8 cellular contexts compared by ENCODE assay signal in the genomic region with DNA sequence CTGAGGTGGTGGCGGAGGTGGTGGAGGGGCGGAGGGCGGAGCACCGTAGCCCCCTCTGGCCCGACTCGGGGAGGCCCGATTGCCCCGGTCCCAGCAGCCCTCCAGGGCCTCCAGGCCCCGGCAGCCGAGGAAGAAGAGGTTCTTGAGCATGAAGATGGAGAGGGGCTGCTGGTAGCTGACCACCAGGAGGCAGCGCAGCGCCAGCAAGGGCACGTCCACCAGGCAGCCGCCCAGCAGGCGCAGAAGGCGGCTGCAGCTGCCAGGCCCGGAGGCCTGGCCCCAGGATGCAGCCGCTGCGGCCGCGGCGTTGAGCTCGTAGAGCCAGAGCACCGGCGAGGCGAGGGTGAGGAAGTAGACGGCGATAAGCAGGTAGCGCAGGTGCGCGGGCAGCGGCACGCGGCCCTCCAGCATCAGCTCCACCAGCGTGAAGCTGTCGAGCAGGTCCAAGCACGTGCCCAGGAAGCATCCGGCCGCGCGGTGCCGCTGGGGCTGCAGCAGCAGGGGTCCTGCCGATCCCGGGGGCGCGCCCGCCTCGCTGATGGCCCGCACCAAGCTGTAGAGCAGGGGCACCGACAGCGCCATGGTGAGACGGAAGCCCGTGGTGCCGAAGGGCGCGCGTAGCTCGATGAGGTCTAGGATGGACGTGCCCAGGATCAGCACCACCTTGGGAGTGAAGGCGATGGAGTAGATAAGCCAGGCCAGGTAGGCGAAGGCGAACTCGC. TPM values are rescaled to one million over a fixed set of nuclear protein-coding genes. Genes with fewer than 3 reads are reported as not detected.
DNase-seq lines count a peak whose midpoint lies in the region; ATAC-seq and TF ChIP-seq lines count a peak whose summit lies in the region.

No MANE protein-coding gene starts in this region.

- H3K36me3 Mint-ChIP-seq in activated naive CD8-positive, alpha-beta T cell treated with anti-CD3 and anti-CD28 coated beads for 36 hours = no peaks in the 10 kb centered on the region

- H3K9me3 ChIP-seq in testis = no peaks in the 10 kb centered on the region

- DNase-seq in Right ventricle myocardium inferior (ENCODE audit: missing footprints) (peak; percentile 75), cardiac septum (ENCODE audit: low spot score) (no peak), iris pigment epithelial cell (ENCODE audit: low read depth) (peak; percentile 34), testis (no peak), superior temporal gyrus (ENCODE audit: extremely low spot score) (no peak), GM19238 (ENCODE audit: insufficient read length, low spot score) (no peak), germinal center (ENCODE audit: low spot score) (no peak)
- peak; percentile 25 for DNase-seq in activated naive CD8-positive, alpha-beta T cell treated with anti-CD3 and anti-CD28 coated beads for 36 hours

- TF ChIP-seq CTCF in testis (IDR thresholded peaks at IDR 0.05) = peak in 1 of 3 experiments; percentile 13

- peak overlapping the region; percentile 29 to 54 for H3K4me3 ChIP-seq in testis

- H3K4me1 ChIP-seq in testis = no peaks in the 10 kb centered on the region

- peaks cover 49% of the 10 kb centered on the region for H3K4me1 Mint-ChIP-seq in activated naive CD8-positive, alpha-beta T cell treated with anti-CD3 and anti-CD28 coated beads for 36 hours

- whole genome bisulfite sequencing in testis, 2 donors = 19 to 26% methylated on average over 15 to 49 of the region's 63 CpGs

- no peaks in the 10 kb centered on the region for H3K9me3 Mint-ChIP-seq in activated naive CD8-positive, alpha-beta T cell treated with anti-CD3 and anti-CD28 coated beads for 36 hours

- peak overlapping the region; percentile 50 for H3K4me3 Mint-ChIP-seq in activated naive CD8-positive, alpha-beta T cell treated with anti-CD3 and anti-CD28 coated beads for 36 hours

- no peaks in the 10 kb centered on the region for H3K36me3 ChIP-seq in testis (ENCODE audit: low read depth, missing control alignments)

- peak; percentile 26 for ATAC-seq in Right ventricle myocardium inferior

- H3K27me3 Mint-ChIP-seq in activated naive CD8-positive, alpha-beta T cell treated with anti-CD3 and anti-CD28 coated beads for 36 hours = peaks cover 25% of the 10 kb centered on the region

- TF ChIP-seq POLR2A in testis (IDR thresholded peaks at IDR 0.05) = no peak

- intact Hi-C loops in Right ventricle myocardium inferior (cut with DNase I) (loop anchor here (2.0 to 5.0 kb wide), 2 partner anchors 32 to 39 kb away; a partner anchor contains a TSS), cardiac septum (cut with DNase I) (loop anchor here (2.0 to 5.0 kb wide), 3 partner anchors 32 to 51 kb away; a partner anchor contains a TSS), testis (cut with DNase I; ENCODE audit: low total_unique reads) (no loop called here)

- no peak overlapping the region for H3K27ac ChIP-seq in testis

- H3K27ac Mint-ChIP-seq in activated naive CD8-positive, alpha-beta T cell treated with anti-CD3 and anti-CD28 coated beads for 36 hours = no peak overlapping the region

- no peaks in the 10 kb centered on the region for H3K27me3 ChIP-seq in testis

RNA-seq across cellular contexts. Expression of a gene that starts 1.5 kb away (rescaled TPM):
- total RNA-seq in Right ventricle myocardium inferior (2.2 TPM), cardiac septum (1.0 TPM), testis (1 to 10 TPM; 2.9 to 3.3 TPM)
- under 1 TPM; 0.27 to 0.36 TPM for total RNA-seq in activated naive CD8-positive, alpha-beta T cell treated with anti-CD3 and anti-CD28 coated beads for 36 hours
- polyA plus RNA-seq in testis (ENCODE audit: insufficient read depth, low read depth, low replicate concordance) = 2.2 TPM

RNA-seq across cellular contexts. Expression of a gene that starts 34.8 kb away (rescaled TPM):
- total RNA-seq in Right ventricle myocardium inferior = 10.9 TPM
- total RNA-seq in cardiac septum = 6.0 TPM
- total RNA-seq in activated naive CD8-positive, alpha-beta T cell treated with anti-CD3 and anti-CD28 coated beads for 36 hours = 10 to 100 TPM; 13.3 to 16.6 TPM
- 10 to 100 TPM in 1 of 2 donors, 1 to 10 TPM in 1; 8.3 to 12.8 TPM for total RNA-seq in testis
- 6.8 TPM for polyA plus RNA-seq in testis (ENCODE audit: insufficient read depth, low read depth, low replicate concordance)

RNA-seq across cellular contexts. Expression of a gene that starts 39.4 kb away (rescaled TPM):
- 58.9 TPM for total RNA-seq in Right ventricle myocardium inferior
- total RNA-seq in cardiac septum = 39.6 TPM
- 10 to 100 TPM; 54.9 to 64.8 TPM for total RNA-seq in activated naive CD8-positive, alpha-beta T cell treated with anti-CD3 and anti-CD28 coated beads for 36 hours
- total RNA-seq in testis = 10 to 100 TPM; 41.5 to 46.3 TPM
- polyA plus RNA-seq in testis (ENCODE audit: insufficient read depth, low read depth, low replicate concordance) = 34.0 TPM

Comparison
In these comparisons a context has a peak if more than half of its experiments do, and no peak if none do; other contexts are left out.
1. DNase-seq: peak in Right ventricle myocardium inferior (single experiment), activated naive CD8-positive, alpha-beta T cell treated with anti-CD3 and anti-CD28 coated beads for 36 hours (single experiment) and iris pigment epithelial cell (single experiment); none in cardiac septum (single experiment), testis (single experiment), superior temporal gyrus (single experiment), GM19238 (single experiment) and germinal center (single experiment).